ENCODE assay signal across 8 cellular contexts in the genomic region with DNA sequence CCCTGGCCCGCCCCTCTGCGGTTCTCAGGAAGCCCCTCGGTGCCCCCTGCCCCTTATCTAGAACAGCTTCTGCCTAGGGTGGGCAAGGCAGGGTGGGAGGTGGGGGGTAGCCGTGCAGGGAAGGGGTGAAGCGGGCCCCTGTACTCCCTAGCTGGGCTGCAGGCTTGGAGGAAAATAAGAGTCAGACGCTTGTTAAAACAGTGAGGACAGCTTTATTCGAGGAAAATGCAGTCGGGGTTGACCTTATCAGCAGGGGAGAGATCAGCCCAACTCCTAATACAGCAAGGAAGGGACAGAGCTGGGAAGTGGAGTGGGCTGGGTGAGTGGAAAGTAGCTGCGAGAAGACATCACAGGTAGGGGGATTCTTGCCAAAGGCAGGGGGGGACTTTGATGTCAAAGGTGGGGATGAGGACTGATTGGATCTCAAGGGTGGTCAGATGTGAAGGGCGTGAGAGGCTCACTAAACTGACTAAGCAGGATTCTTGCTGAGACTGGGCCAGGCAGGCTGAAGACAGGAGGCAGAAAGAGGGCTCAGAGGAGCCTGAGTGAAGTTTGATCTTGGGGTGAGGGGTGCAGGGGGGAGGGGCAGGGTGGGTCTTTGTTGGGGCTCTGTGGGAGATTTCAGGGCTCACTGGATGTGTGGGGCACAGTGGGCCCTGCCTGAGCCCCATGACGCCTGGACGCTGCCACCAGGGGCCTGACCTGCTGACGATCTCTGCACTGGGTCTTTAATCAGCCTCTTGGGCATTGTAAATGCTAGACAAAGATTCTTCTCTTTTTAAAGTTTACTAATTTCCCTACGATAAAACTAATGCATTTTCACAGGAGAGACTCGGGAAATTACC. TPM values are rescaled to one million over a fixed set of nuclear protein-coding genes. Genes with fewer than 3 reads are reported as not detected.
A peak's percentile ranks its signal among the peaks of the same experiment; 100 is the strongest.
DNase-seq lines count a peak whose midpoint lies in the region; ATAC-seq and TF ChIP-seq lines count a peak whose summit lies in the region.

No MANE protein-coding gene starts in this region.

- TF ChIP-seq CTCF in spleen (IDR thresholded peaks at IDR 0.05 in 8 of 11, conservative IDR thresholded peaks at IDR 0.05 in 3 of 11) = no peak

- no peak for TF ChIP-seq POLR2A in spleen (IDR thresholded peaks at IDR 0.05)

- 36 to 56% (median 52%) methylated on average over 15 of the region's 15 CpGs for WGBS in spleen, 5 donors

- in situ Hi-C loops in SK-MEL-5 (cut with HindIII; ENCODE audit: low pct_unique_long_range_greater_than_20kb, low sequenced_read_pairs) = no loop called here

- no peak for ATAC-seq in GM19023 (IDR thresholded peaks at IDR 0.05; ENCODE audit: unreplicated experiment)

- H3K9me3 ChIP-seq in effector memory CD4-positive, alpha-beta T cell (ENCODE audit: control insufficient read depth, low read length) = no peaks in the 10 kb centered on the region
- H3K9me3 ChIP-seq in spleen = peaks cover 0 to 13% (median 10%) of the 10 kb centered on the region in 8 donors

- peaks cover 3% of the 10 kb centered on the region for H3K36me3 ChIP-seq in effector memory CD4-positive, alpha-beta T cell (ENCODE audit: control insufficient read depth, insufficient read depth, low read length)
- peaks cover 0 to 19% (median 6%) of the 10 kb centered on the region in 6 donors for H3K36me3 ChIP-seq in spleen

- H3K27me3 ChIP-seq in effector memory CD4-positive, alpha-beta T cell (replicated peaks; ENCODE audit: control insufficient read depth, insufficient read depth, low read length, poor library complexity, severe bottlenecking) = no peaks in the 10 kb centered on the region
- no peaks in the 10 kb centered on the region for H3K27me3 ChIP-seq in spleen (replicated peaks in 1 of 7)

- DNase-seq in GF-D8 (lab: John Stamatoyannopoulos, UW) (peak; percentile 68), SK-MEL-5 (ENCODE audit: low read depth, low spot score) (peak; percentile 54), spleen (no peak), kidney glomerular epithelial cell (lab: John Stamatoyannopoulos, UW) (no peak), COR-L47 (lab: John Stamatoyannopoulos, UW) (no peak), NCI-H226 (no peak)
- DNase-seq in effector memory CD4-positive, alpha-beta T cell = no peak

- no peak overlapping the region for H3K4me3 ChIP-seq in effector memory CD4-positive, alpha-beta T cell (ENCODE audit: insufficient read depth, low read depth, low read length, poor library complexity, severe bottlenecking)
- peak overlapping the region in 1 of 8 donors; percentile 71 for H3K4me3 ChIP-seq in spleen

- intact Hi-C loops in spleen (cut with DNase I; ENCODE audit: low total_unique reads) = no loop called here

- H3K4me1 ChIP-seq in effector memory CD4-positive, alpha-beta T cell (ENCODE audit: control insufficient read depth, insufficient read depth, low read length, poor library complexity, severe bottlenecking) = peaks cover 33% of the 10 kb centered on the region
- H3K4me1 ChIP-seq in spleen = peaks cover 45 to 66% (median 58%) of the 10 kb centered on the region in 6 donors

- peak overlapping the region; percentile 86 for H3K27ac ChIP-seq in effector memory CD4-positive, alpha-beta T cell (ENCODE audit: insufficient read depth, low read length, poor library complexity, severe bottlenecking)
- H3K27ac ChIP-seq in spleen = peak overlapping the region in 7 of 8 donors; percentile 57 to 89 (median 85)

RNA-seq across cellular contexts. Expression of gene HPCAL1, which starts 29.9 kb away (rescaled TPM):
- total RNA-seq in SK-MEL-5 (2014; rRNA removed; shearing (Covaris generic)) = 30.5 and 31.7 TPM in 2 replicates
- 83.6 and 93.1 TPM in 2 replicates for polyA plus RNA-seq in SK-MEL-5 (2015; cell fraction: cytosol; rRNA removed)
- 17.1 and 18.9 TPM in 2 replicates for polyA plus RNA-seq in SK-MEL-5 (2015; cell fraction: nucleus; rRNA removed)
- 10 to 100 TPM; 42.3 to 80.6 (median 57.5) TPM for total RNA-seq in spleen
- 10 to 100 TPM; 41.9 to 58.5 (median 57.9) TPM for polyA plus RNA-seq in spleen

Comparison
In these comparisons a context has a peak if more than half of its experiments do, and no peak if none do; other contexts are left out.
1. DNase-seq: peak in GF-D8 (single experiment) and SK-MEL-5 (single experiment); none in effector memory CD4-positive, alpha-beta T cell (0 of 3), spleen (single experiment), kidney glomerular epithelial cell (single experiment), COR-L47 (single experiment) and NCI-H226 (single experiment).